20 cellular contexts compared by ENCODE assay signal in the genomic region with DNA sequence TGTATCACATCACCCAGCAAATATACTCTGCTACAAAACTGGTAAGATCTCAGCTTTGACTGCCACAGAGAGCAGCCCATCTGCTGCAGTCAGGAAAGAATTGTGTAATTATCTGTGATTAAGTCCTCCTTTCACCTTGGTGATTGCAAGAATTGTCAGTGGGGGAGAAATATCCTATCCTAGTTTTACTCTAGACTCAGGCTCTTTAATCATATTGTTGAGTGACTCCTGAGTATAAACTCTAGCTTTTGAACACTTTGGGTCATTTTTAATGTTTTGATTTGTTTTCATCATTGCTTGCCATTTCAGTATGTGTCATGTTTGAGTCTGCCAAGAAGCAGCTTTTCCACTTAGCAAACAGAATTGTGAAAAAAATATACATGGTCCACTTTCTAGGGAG. TPM values are rescaled to one million over a fixed set of nuclear protein-coding genes. Genes with fewer than 3 reads are reported as not detected.
DNase-seq lines count a peak whose midpoint lies in the region; ATAC-seq and TF ChIP-seq lines count a peak whose summit lies in the region.
"Had no signal": no experiment of that assay in that cellular context is flagged by ENCODE, and none has a peak within 500 bp of the region (broad histone marks: within the 10 kb centered on the region; RNA-seq: fewer than 3 reads in every experiment).

No MANE protein-coding gene starts in this region.

- no peak overlapping the region for H2AFZ ChIP-seq in osteoblast (ENCODE audit: low read length)
- H2AFZ ChIP-seq in trophoblast cell (ENCODE audit: insufficient read depth, low read length, poor library complexity), result no peak overlapping the region

- H3K4ac ChIP-seq in trophoblast cell (ENCODE audit: low read depth, low read length), result no peak overlapping the region

- H3K4me3 ChIP-seq in choroid plexus epithelial cell (ENCODE audit: low read depth, low read length), result no peak overlapping the region
- no peak overlapping the region for H3K4me3 ChIP-seq in osteoblast (ENCODE audit: insufficient read depth, low read length)
- no peak overlapping the region for H3K4me3 ChIP-seq in trophoblast cell (ENCODE audit: low read depth, low read length)
- H3K4me3 ChIP-seq: sigmoid colon, tibial nerve had no signal

- H3K4me2 ChIP-seq in osteoblast (ENCODE audit: insufficient read depth, low read length), result peak overlapping the region; percentile 5
- H3K4me2 ChIP-seq in trophoblast cell (ENCODE audit: low read length), result no peak overlapping the region

- H3K27ac ChIP-seq in osteoblast (ENCODE audit: low read depth, low read length), result peak overlapping the region; percentile 19
- no peak overlapping the region for H3K27ac ChIP-seq in trophoblast cell (ENCODE audit: low read depth, low read length)
- H3K27ac ChIP-seq: sigmoid colon, tibial nerve had no signal

- H3K79me1 ChIP-seq in trophoblast cell (ENCODE audit: low read length), result no peaks in the 10 kb centered on the region

- DNase-seq in NCI-H1105 treated with DMSO at 0.1 percent for 48 hours (lab: John Stamatoyannopoulos, UW), result peak; percentile 27
- DNase-seq in NCI-H1105 (lab: John Stamatoyannopoulos, UW), result no peak
- DNase-seq in NCI-H1417 (lab: John Stamatoyannopoulos, UW), result peak in 2 of 3 experiments; percentile 9 to 67
- peak; percentile 50 for DNase-seq in choroid plexus epithelial cell (ENCODE audit: low read depth)
- DNase-seq in osteoblast (ENCODE audit: insufficient read length, low spot score, missing footprints), result peak; percentile 82
- no peak for DNase-seq in NCI-H510A (lab: John Stamatoyannopoulos, UW)
- DNase-seq in trophoblast cell, result no peak
- DNase-seq: 8988T; activated CD4-positive, alpha-beta T cell treated with anti-CD3 and anti-CD28 coated beads, Interleukin-2, amount 50 U/mL, for 48 hours; activated T-cell treated with anti-CD3 and anti-CD28 coated beads, Interleukin-2, amount 50 U/mL, for 4 hours; caudate nucleus; CD8-positive, alpha-beta T cell; glutamatergic neuron; kidney; midbrain; OCI-M1; sigmoid colon had no signal

- TF ChIP-seq CTCF in choroid plexus epithelial cell (conservative IDR thresholded peaks at IDR 0.05; ENCODE audit: low read depth, low read length) (no peak), osteoblast (IDR thresholded peaks at IDR 0.05; ENCODE audit: extremely low read depth, low read depth, low read length) (no peak)

- H3K14ac ChIP-seq in trophoblast cell (ENCODE audit: low read length), result no peak overlapping the region

- H3K79me2 ChIP-seq in osteoblast (ENCODE audit: insufficient read depth, low read length), result peaks cover 2% of the 10 kb centered on the region
- H3K79me2 ChIP-seq in trophoblast cell (ENCODE audit: control insufficient read depth, insufficient read depth, low read length, poor library complexity), result no peaks in the 10 kb centered on the region

- H3K23ac ChIP-seq in trophoblast cell (ENCODE audit: low read length), result no peak overlapping the region

- H3K9me3 ChIP-seq in osteoblast (ENCODE audit: low read depth, low read length) (no peaks in the 10 kb centered on the region), trophoblast cell (ENCODE audit: insufficient read depth, low read depth, low read length) (no peaks in the 10 kb centered on the region)
- H3K9me3 ChIP-seq: sigmoid colon, tibial nerve had no signal

- no peak overlapping the region for H3K9ac ChIP-seq in trophoblast cell (ENCODE audit: low read length)

- H4K12ac ChIP-seq in trophoblast cell (ENCODE audit: low read depth, low read length), result no peak overlapping the region

- H4K20me1 ChIP-seq in osteoblast (ENCODE audit: insufficient read depth, low read length), result no peaks in the 10 kb centered on the region

- H2BK120ac ChIP-seq in trophoblast cell (ENCODE audit: insufficient read depth, low read length, poor library complexity), result no peak overlapping the region

- no peak overlapping the region for H4K91ac ChIP-seq in trophoblast cell (ENCODE audit: low read depth, low read length)

- H3K36me3 ChIP-seq in osteoblast (ENCODE audit: insufficient read depth, low read length) (peaks cover 34% of the 10 kb centered on the region), trophoblast cell (ENCODE audit: control insufficient read depth in 1 of 2, insufficient read depth in 2 of 2, low read length in 2 of 2) (peaks cover 2 to 4% of the 10 kb centered on the region in 2 experiments)
- H3K36me3 ChIP-seq: sigmoid colon had no signal

- no peak overlapping the region for H3K18ac ChIP-seq in trophoblast cell (ENCODE audit: low read length)

- no peak overlapping the region for H2AK5ac ChIP-seq in trophoblast cell (ENCODE audit: low read length)

- no peak overlapping the region for H2BK5ac ChIP-seq in trophoblast cell (ENCODE audit: low read depth, low read length, poor library complexity)

- ATAC-seq in GM19455 (IDR thresholded peaks at IDR 0.05; ENCODE audit: unreplicated experiment), result no peak
- ATAC-seq: activated T-cell treated with anti-CD3 and anti-CD28 coated beads, Interleukin-2, amount 50 U/mL, for 4 hours; CD8-positive, alpha-beta T cell had no signal

- no peak overlapping the region for H2BK12ac ChIP-seq in trophoblast cell (ENCODE audit: low read length)

- H3K4me1 ChIP-seq in osteoblast (ENCODE audit: insufficient read depth, low read length) (peaks cover 11% of the 10 kb centered on the region), trophoblast cell (ENCODE audit: control insufficient read depth in 1 of 2, insufficient read depth in 2 of 2, low read length in 2 of 2) (peaks cover 0 to 2% of the 10 kb centered on the region in 2 experiments)
- H3K4me1 ChIP-seq: sigmoid colon, tibial nerve had no signal

- no peak overlapping the region for H4K8ac ChIP-seq in trophoblast cell (ENCODE audit: low read depth, low read length)

- H3K27me3 ChIP-seq in osteoblast (ENCODE audit: insufficient read depth, low read length) (no peaks in the 10 kb centered on the region), trophoblast cell (ENCODE audit: insufficient read depth, low read length) (no peaks in the 10 kb centered on the region)
- H3K27me3 ChIP-seq: sigmoid colon, tibial nerve had no signal

RNA-seq across cellular contexts. Expression of gene VCAN, which starts 32.1 kb away (rescaled TPM):
- 543 and 658 TPM in 2 replicates for total RNA-seq in osteoblast
- polyA plus RNA-seq in trophoblast cell (2013), result 6.8 and 8.0 TPM in 2 replicates
- total RNA-seq: HT-29 had no signal

Comparison
In these comparisons a context has a peak if more than half of its experiments do, and no peak if none do; other contexts are left out.
1. DNase-seq: peak in NCI-H1105 treated with DMSO at 0.1 percent for 48 hours (single experiment), NCI-H1417 (2 of 3), choroid plexus epithelial cell (single experiment) and osteoblast (single experiment); none in NCI-H1105 (single experiment), NCI-H510A (single experiment) and trophoblast cell (0 of 2).